Comparison of ENCODE assay signal across 9 cellular contexts in genomic region chr7:90212149-90212495, GRCh38. TPM values are rescaled to one million over a fixed set of nuclear protein-coding genes. Genes with fewer than 3 reads are reported as not detected.
DNase-seq lines count a peak whose midpoint lies in the region; ATAC-seq and TF ChIP-seq lines count a peak whose summit lies in the region.
"Had no signal": no experiment of that assay in that cellular context is flagged by ENCODE, and none has a peak within 500 bp of the region (broad histone marks: within the 10 kb centered on the region; RNA-seq: fewer than 3 reads in every experiment).

No MANE protein-coding gene starts in this region.

- peak overlapping the region; percentile 86 to 95 for H3K4me3 ChIP-seq in stomach smooth muscle (ENCODE audit: low read length in 2 of 2)

- H3K9me3 Mint-ChIP-seq in brain, result no peaks in the 10 kb centered on the region

- DNase-seq in GDM1 (lab: John Stamatoyannopoulos, UW), result no peak
- DNase-seq in glomerular visceral epithelial cell (ENCODE audit: extremely low spot score), result no peak
- no peak for DNase-seq in activated CD4-positive, CD25-positive, alpha-beta regulatory T cell (lab: John Stamatoyannopoulos, UW)

- H3K36me3 Mint-ChIP-seq in brain, result peaks cover 5% of the 10 kb centered on the region

- H3K27me3 Mint-ChIP-seq in brain, result peaks cover 15% of the 10 kb centered on the region

- H3K4me3 Mint-ChIP-seq in brain, result peak overlapping the region in 4 of 5 experiments; percentile 55 to 88 (median 84)

- H3K36me3 ChIP-seq in stomach smooth muscle (ENCODE audit: control insufficient read depth in 2 of 2, insufficient read depth in 2 of 2, low read length in 2 of 2), result no peaks in the 10 kb centered on the region

- H3K4me1 Mint-ChIP-seq in brain, result peaks cover 11% of the 10 kb centered on the region

- peak; percentile 2 for ATAC-seq in HG03139 (IDR thresholded peaks at IDR 0.05; ENCODE audit: unreplicated experiment)
- ATAC-seq in GM21717 (IDR thresholded peaks at IDR 0.05; ENCODE audit: unreplicated experiment), result no peak

- no peaks in the 10 kb centered on the region for H3K9me3 ChIP-seq in stomach smooth muscle (ENCODE audit: control insufficient read depth in 2 of 2, low read length in 2 of 2)

- H3K27me3 ChIP-seq in layer of hippocampus (ENCODE audit: control insufficient read depth, insufficient read depth, low read length), result no peaks in the 10 kb centered on the region
- no peaks in the 10 kb centered on the region for H3K27me3 ChIP-seq in stomach smooth muscle (ENCODE audit: control insufficient read depth in 1 of 2, insufficient read depth in 2 of 2, low read length in 2 of 2)

- peaks cover 13% of the 10 kb centered on the region for H3K4me1 ChIP-seq in stomach smooth muscle (ENCODE audit: control insufficient read depth, insufficient read depth, low read length)

- H3K9ac ChIP-seq in stomach smooth muscle (ENCODE audit: low read length in 2 of 2), result peak overlapping the region; percentile 71 to 88
- H3K9ac ChIP-seq: KMS-11 had no signal

- H3K27ac ChIP-seq in layer of hippocampus (ENCODE audit: low read depth, low read length) (peak overlapping the region; percentile 69), stomach smooth muscle (ENCODE audit: low read length) (peak overlapping the region; percentile 84)
- H3K27ac ChIP-seq: KMS-11 had no signal

- peak overlapping the region in 2 of 5 experiments; percentile 50 to 74 for H3K27ac Mint-ChIP-seq in brain

- TF ChIP-seq CTCF in brain (conservative IDR thresholded peaks at IDR 0.05), result no peak

RNA-seq across cellular contexts. Expression of gene STEAP2, which starts 0.6 kb away (rescaled TPM):
- polyA plus RNA-seq in brain (ENCODE audit: insufficient read depth, low read depth, low replicate concordance), result 2.1 TPM

RNA-seq across cellular contexts. Expression of gene CFAP69, which starts 32.9 kb away (rescaled TPM):
- not detected for polyA plus RNA-seq in brain (ENCODE audit: insufficient read depth, low read depth, low replicate concordance)

RNA-seq across cellular contexts. Expression of gene STEAP1, which starts 57.9 kb away (rescaled TPM):
- polyA plus RNA-seq in brain (ENCODE audit: insufficient read depth, low read depth, low replicate concordance), result 0.32 TPM
